In the genomic region with DNA sequence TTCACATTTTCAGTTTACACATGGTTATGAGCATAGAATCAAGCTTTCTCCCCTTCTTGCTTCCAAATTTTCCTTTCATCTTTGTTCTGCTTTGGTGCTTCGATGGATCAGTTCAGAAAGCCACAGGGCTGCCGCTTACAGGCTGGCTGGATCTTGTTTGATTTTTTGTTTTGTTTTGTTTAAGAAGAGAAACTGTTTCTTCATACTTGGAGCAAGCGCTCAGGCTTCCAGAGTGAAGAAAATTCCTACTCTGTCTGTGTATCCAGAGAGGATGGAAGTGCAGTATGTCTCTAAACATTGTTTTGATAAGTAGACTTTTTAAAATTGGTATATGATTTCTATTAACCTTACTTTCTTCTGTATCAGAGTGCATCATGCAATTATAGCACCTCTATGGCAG, we compare ENCODE assay signal across 23 cellular contexts.
"Had no signal": no experiment of that assay in that cellular context is flagged by ENCODE, and none has a peak within 500 bp of the region (broad histone marks: within the 10 kb centered on the region; RNA-seq: fewer than 3 reads in every experiment).

No MANE protein-coding gene starts in this region.

- H3K27me3 ChIP-seq: ascending aorta, breast epithelium, esophagus muscularis mucosa, foreskin keratinocyte, sigmoid colon, upper lobe of right lung had no signal

- ATAC-seq: activated T-helper 17 cell treated with anti-CD3 and anti-CD28 coated beads, Interleukin-2, amount 50 U/mL, for 72 hours; foreskin keratinocyte; left cardiac atrium; lower lobe of right lung; stimulated activated naive B cell treated with anti-CD40 and anti-IgM and Interleukin-4, amounts not matched to agents 10 μg/mL and 1 μg/mL and 100 μg/mL, for 72 hours; upper lobe of right lung had no signal

- H3K9me3 ChIP-seq: ascending aorta, breast epithelium, esophagus muscularis mucosa, lower lobe of right lung, sigmoid colon, upper lobe of right lung had no signal

- H3K9ac ChIP-seq: parathyroid adenoma had no signal

- H3K4me3 ChIP-seq: ascending aorta, breast epithelium, esophagus muscularis mucosa, lower lobe of right lung, sigmoid colon, upper lobe of right lung had no signal

- H3K4me3 Mint-ChIP-seq: activated CD4-positive, alpha-beta memory T cell treated with anti-CD3 and anti-CD28 coated beads, Interleukin-2, amount 10 ng/mL, durations not matched to agents 7 days and 5 days; dendritic cell treated with granulocyte-macrophage colony-stimulating factor and Interleukin-4, amounts not matched to agents 40 ng/mL and 50 ng/mL, for 4 days; stimulated activated naive B cell treated with anti-CD40 and anti-IgM and Interleukin-4, amounts not matched to agents 10 μg/mL and 1 μg/mL and 100 μg/mL, for 72 hours had no signal

- H3K9me3 Mint-ChIP-seq: activated CD4-positive, alpha-beta memory T cell treated with anti-CD3 and anti-CD28 coated beads, Interleukin-2, amount 10 ng/mL, durations not matched to agents 7 days and 5 days; activated T-helper 17 cell treated with anti-CD3 and anti-CD28 coated beads, Interleukin-2, amount 50 U/mL, for 72 hours; dendritic cell treated with granulocyte-macrophage colony-stimulating factor and Interleukin-4, amounts not matched to agents 40 ng/mL and 50 ng/mL, for 4 days; stimulated activated naive B cell treated with anti-CD40 and anti-IgM and Interleukin-4, amounts not matched to agents 10 μg/mL and 1 μg/mL and 100 μg/mL, for 72 hours had no signal

- H3K27ac ChIP-seq: ascending aorta, breast epithelium, foreskin keratinocyte, lower lobe of right lung, parathyroid adenoma, sigmoid colon, upper lobe of right lung, WERI-Rb-1 had no signal

- H3K27me3 Mint-ChIP-seq: activated CD4-positive, alpha-beta memory T cell treated with anti-CD3 and anti-CD28 coated beads, Interleukin-2, amount 10 ng/mL, durations not matched to agents 7 days and 5 days; activated T-helper 17 cell treated with anti-CD3 and anti-CD28 coated beads, Interleukin-2, amount 50 U/mL, for 72 hours; dendritic cell treated with granulocyte-macrophage colony-stimulating factor and Interleukin-4, amounts not matched to agents 40 ng/mL and 50 ng/mL, for 4 days; stimulated activated naive B cell treated with anti-CD40 and anti-IgM and Interleukin-4, amounts not matched to agents 10 μg/mL and 1 μg/mL and 100 μg/mL, for 72 hours had no signal

- H3K36me3 ChIP-seq: ascending aorta, breast epithelium, esophagus muscularis mucosa, lower lobe of right lung, sigmoid colon, upper lobe of right lung, WERI-Rb-1 had no signal

- H2AFZ ChIP-seq: parathyroid adenoma had no signal

- DNase-seq: activated CD4-positive, alpha-beta memory T cell treated with anti-CD3 and anti-CD28 coated beads, Interleukin-2, amount 10 ng/mL, durations not matched to agents 7 days and 5 days; activated CD4-positive, alpha-beta T cell treated with anti-CD3 and anti-CD28 coated beads for 48 hours; activated naive CD4-positive, alpha-beta T cell treated with Interleukin-2 at 50 U/mL for 16 hours; activated T-cell treated with anti-CD3 and anti-CD28 coated beads, Interleukin-2, amount 50 U/mL, for 1 hour; effector CD8-positive, alpha-beta T cell; foreskin keratinocyte; glutamatergic neuron; hippocampal formation; left cardiac atrium; lower lobe of right lung; midbrain; sigmoid colon; stimulated activated CD4-positive, alpha-beta T cell treated with anti-CD3 and anti-CD28 coated beads, Interleukin-4, amount 100 ng/mL, for 24 hours; stimulated activated naive B cell treated with anti-CD40 and anti-IgM and Interleukin-4, amounts not matched to agents 10 μg/mL and 1 μg/mL and 100 μg/mL, for 72 hours; T-helper 2 cell; upper lobe of right lung; WERI-Rb-1 had no signal

- H3K27ac Mint-ChIP-seq: activated CD4-positive, alpha-beta memory T cell treated with anti-CD3 and anti-CD28 coated beads, Interleukin-2, amount 10 ng/mL, durations not matched to agents 7 days and 5 days; activated T-helper 17 cell treated with anti-CD3 and anti-CD28 coated beads, Interleukin-2, amount 50 U/mL, for 72 hours; dendritic cell treated with granulocyte-macrophage colony-stimulating factor and Interleukin-4, amounts not matched to agents 40 ng/mL and 50 ng/mL, for 4 days had no signal
